Comparison of ENCODE assay signal across 8 cellular contexts in genomic region chr9:95313010-95313498, GRCh38. TPM values are rescaled to one million over a fixed set of nuclear protein-coding genes. Genes with fewer than 3 reads are reported as not detected.
A peak's percentile ranks its signal among the peaks of the same experiment; 100 is the strongest.
DNase-seq lines count a peak whose midpoint lies in the region; ATAC-seq and TF ChIP-seq lines count a peak whose summit lies in the region.

No MANE protein-coding gene starts in this region.

- H3K27me3 ChIP-seq in heart right ventricle: no peaks in the 10 kb centered on the region

- H3K27me3 Mint-ChIP-seq in activated naive CD8-positive, alpha-beta T cell: no peaks in the 10 kb centered on the region
- peaks cover 4 to 21% of the 10 kb centered on the region in 2 donors for H3K27me3 Mint-ChIP-seq in natural killer cell (ENCODE audit: low read depth in 2 of 2)

- ATAC-seq in heart right ventricle (peak in 6 of 8 donors; percentile 16 to 63 (median 48)), HG03175 (IDR thresholded peaks at IDR 0.05; ENCODE audit: unreplicated experiment) (no peak), natural killer cell (no peak)

- DNase-seq in EH (ENCODE audit: low read depth) (peak; percentile 60), NCI-H146 (lab: John Stamatoyannopoulos, UW) (peak; percentile 94), heart right ventricle (peak; percentile 36 to 44), posterior cingulate gyrus (peak; percentile 29 to 90 (median 66)), natural killer cell (no peak), GM10248 (ENCODE audit: extremely low spot score) (no peak)

- H3K4me3 Mint-ChIP-seq in activated naive CD8-positive, alpha-beta T cell: peak overlapping the region; percentile 65
- H3K4me3 Mint-ChIP-seq in natural killer cell: no peak overlapping the region

- H3K27ac ChIP-seq in heart right ventricle: no peak overlapping the region

- H3K36me3 ChIP-seq in heart right ventricle: no peaks in the 10 kb centered on the region

- peaks cover 19% of the 10 kb centered on the region for H3K4me1 Mint-ChIP-seq in activated naive CD8-positive, alpha-beta T cell (ENCODE audit: low read depth)
- peaks cover 16 to 30% of the 10 kb centered on the region in 2 donors for H3K4me1 Mint-ChIP-seq in natural killer cell

- H3K9me3 ChIP-seq in heart right ventricle: no peaks in the 10 kb centered on the region

- H3K4me3 ChIP-seq in heart right ventricle: peak overlapping the region in 8 of 10 donors; percentile 2 to 55 (median 47)

- no peaks in the 10 kb centered on the region for H3K9me3 Mint-ChIP-seq in activated naive CD8-positive, alpha-beta T cell (ENCODE audit: low read depth)
- no peaks in the 10 kb centered on the region for H3K9me3 Mint-ChIP-seq in natural killer cell

- intact Hi-C loops in heart right ventricle (cut with DNase I): loop anchor here in 2 of 10 donors (5.0 to 10.0 kb wide), 2 partner anchors 192 to 199 kb away; no protein-coding TSS in a partner anchor
- intact Hi-C loops in posterior cingulate gyrus (cut with DNase I): no loop called here
- intact Hi-C loops in natural killer cell (cut with micrococcal nuclease): no loop called here

- CTCF ChIA-PET in GM10248 (lab: Yijun Ruan, JAX): no interaction called here

- no peak overlapping the region for H3K27ac Mint-ChIP-seq in activated naive CD8-positive, alpha-beta T cell
- no peak overlapping the region for H3K27ac Mint-ChIP-seq in natural killer cell

- 38 to 41% methylated on average over 29 of the region's 29 CpGs for WGBS in heart right ventricle, 2 donors

- TF ChIP-seq CTCF in heart right ventricle (IDR thresholded peaks at IDR 0.05) (no peak), natural killer cell (IDR thresholded peaks at IDR 0.05) (no peak), GM10248 (IDR thresholded peaks at IDR 0.05; ENCODE audit: control extremely low read depth, extremely low read depth, low read depth, missing control alignments) (no peak)

- peaks cover 0 to 22% (median 7%) of the 10 kb centered on the region in 9 donors for H3K4me1 ChIP-seq in heart right ventricle

- peaks cover 6% of the 10 kb centered on the region for H3K36me3 Mint-ChIP-seq in activated naive CD8-positive, alpha-beta T cell
- H3K36me3 Mint-ChIP-seq in natural killer cell: no peaks in the 10 kb centered on the region

- POLR2A ChIA-PET in GM10248 (lab: Yijun Ruan, JAX): no interaction called here

RNA-seq across cellular contexts. Expression of gene FANCC, which starts 4.5 kb away (rescaled TPM):
- total RNA-seq in heart right ventricle (1 to 10 TPM; 3.1 to 6.8 (median 4.7) TPM), natural killer cell (10 to 100 TPM in 2 of 3 donors, 1 to 10 TPM in 1; 9.9 to 18.9 (median 12.8) TPM)
- 1 to 10 TPM; 2.9 to 3.9 TPM for polyA plus RNA-seq in heart right ventricle

Comparison
In these comparisons a context has a peak if more than half of its experiments do, and no peak if none do; other contexts are left out.
1. DNase-seq: peak in EH (single experiment), NCI-H146 (single experiment), heart right ventricle (2 of 2) and posterior cingulate gyrus (10 of 10); none in natural killer cell (single experiment) and GM10248 (single experiment).
2. ATAC-seq: peak in heart right ventricle (6 of 8); none in HG03175 (single experiment) and natural killer cell (0 of 3).